8 cellular contexts compared by ENCODE assay signal in the genomic region with DNA sequence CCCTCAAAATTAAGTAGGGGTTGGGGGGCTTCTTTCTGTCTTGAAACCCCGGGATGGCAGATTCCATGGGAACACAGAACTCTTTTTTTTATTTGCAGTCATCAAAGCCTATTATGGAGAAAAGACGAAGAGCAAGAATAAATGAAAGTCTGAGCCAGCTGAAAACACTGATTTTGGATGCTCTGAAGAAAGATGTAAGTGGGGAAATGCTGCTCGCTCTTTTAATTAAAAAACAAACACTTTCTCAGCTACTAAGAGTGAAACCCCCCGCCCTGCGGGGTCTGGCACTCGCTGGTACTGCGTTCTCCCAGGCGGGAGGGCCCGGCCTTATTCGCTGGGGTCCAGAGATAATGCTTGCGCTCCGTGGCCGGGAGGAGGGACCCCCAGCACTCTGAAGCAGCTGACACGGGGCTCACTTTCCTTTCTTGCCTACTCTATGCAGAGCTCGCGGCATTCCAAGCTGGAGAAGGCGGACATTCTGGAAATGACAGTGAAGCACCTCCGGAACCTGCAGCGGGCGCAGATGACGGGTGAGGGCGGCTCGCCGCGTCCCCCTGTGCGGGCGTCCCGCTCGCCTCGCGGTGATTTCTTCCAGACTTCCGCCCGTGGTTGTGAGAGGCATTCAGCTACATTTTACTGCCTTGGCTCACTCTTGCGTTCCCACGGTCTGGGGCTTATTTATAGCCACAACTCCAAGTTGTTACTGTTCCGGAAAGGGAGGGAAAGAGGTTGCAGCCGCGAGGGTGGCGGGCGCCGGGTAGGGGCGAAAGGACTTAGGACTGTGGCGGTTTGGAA. TPM values are rescaled to one million over a fixed set of nuclear protein-coding genes. Genes with fewer than 3 reads are reported as not detected.
A peak's percentile ranks its signal among the peaks of the same experiment; 100 is the strongest.
DNase-seq lines count a peak whose midpoint lies in the region; ATAC-seq and TF ChIP-seq lines count a peak whose summit lies in the region.

No MANE protein-coding gene starts in this region.

- peak overlapping the region; percentile 95 for H3K4me2 ChIP-seq in osteoblast (ENCODE audit: insufficient read depth, low read length)

- no peak overlapping the region for H3K27ac Mint-ChIP-seq in activated T-helper 17 cell treated with anti-CD3 and anti-CD28 coated beads, Interleukin-2, amount 50 U/mL, for 72 hours

- peaks cover 38% of the 10 kb centered on the region for H3K4me1 ChIP-seq in osteoblast (ENCODE audit: insufficient read depth, low read length)

- 0 out of 2 replicates have a peak, but pooled peaks cover 2% of the 10 kb centered on the region for H3K36me3 ChIP-seq in GM06990 (ENCODE audit: control insufficient read depth, insufficient read depth, low read length)
- H3K36me3 ChIP-seq in osteoblast (ENCODE audit: insufficient read depth, low read length) = no peaks in the 10 kb centered on the region

- peak overlapping the region; percentile 81 for H3K4me3 ChIP-seq in GM06990 (replicated peaks; ENCODE audit: low read depth, low read length)
- H3K4me3 ChIP-seq in osteoblast (ENCODE audit: insufficient read depth, low read length) = peak overlapping the region; percentile 80

- H3K4me3 Mint-ChIP-seq in activated T-helper 17 cell treated with anti-CD3 and anti-CD28 coated beads, Interleukin-2, amount 50 U/mL, for 72 hours = peak overlapping the region; percentile 86

- H2AFZ ChIP-seq in osteoblast (ENCODE audit: low read length) = peak overlapping the region; percentile 63

- TF ChIP-seq CTCF in GM06990 (IDR thresholded peaks at IDR 0.05; ENCODE audit: insufficient read depth, low read length, poor library complexity, severe bottlenecking) = no peak
- no peak for TF ChIP-seq CTCF in osteoblast (IDR thresholded peaks at IDR 0.05; ENCODE audit: extremely low read depth, low read depth, low read length)

- H3K9me3 Mint-ChIP-seq in activated T-helper 17 cell treated with anti-CD3 and anti-CD28 coated beads, Interleukin-2, amount 50 U/mL, for 72 hours = no peaks in the 10 kb centered on the region

- H3K9me3 ChIP-seq in osteoblast (ENCODE audit: low read depth, low read length) = no peaks in the 10 kb centered on the region

- no peak for ATAC-seq in activated T-helper 17 cell treated with anti-CD3 and anti-CD28 coated beads, Interleukin-2, amount 50 U/mL, for 72 hours (replicated peaks)
- ATAC-seq in HG03135 (IDR thresholded peaks at IDR 0.05; ENCODE audit: unreplicated experiment) = no peak
- no peak for ATAC-seq in HG02571 (IDR thresholded peaks at IDR 0.05; ENCODE audit: unreplicated experiment)
- no peak for ATAC-seq in GM21447 (IDR thresholded peaks at IDR 0.05; ENCODE audit: unreplicated experiment)

- peaks cover 36% of the 10 kb centered on the region for H3K27me3 Mint-ChIP-seq in activated T-helper 17 cell treated with anti-CD3 and anti-CD28 coated beads, Interleukin-2, amount 50 U/mL, for 72 hours

- peaks cover 2% of the 10 kb centered on the region for H3K79me2 ChIP-seq in osteoblast (ENCODE audit: insufficient read depth, low read length)

- no peaks in the 10 kb centered on the region for H4K20me1 ChIP-seq in osteoblast (ENCODE audit: insufficient read depth, low read length)

- no peaks in the 10 kb centered on the region for H3K27me3 ChIP-seq in GM06990 (replicated peaks; ENCODE audit: control insufficient read depth, insufficient read depth, low read length)
- H3K27me3 ChIP-seq in osteoblast (ENCODE audit: insufficient read depth, low read length) = no peaks in the 10 kb centered on the region

- peaks cover 17% of the 10 kb centered on the region for H3K4me1 Mint-ChIP-seq in activated T-helper 17 cell treated with anti-CD3 and anti-CD28 coated beads, Interleukin-2, amount 50 U/mL, for 72 hours

- DNase-seq in GM06990 (ENCODE audit: extremely low read depth, insufficient read length) (peak; percentile 66), NCI-H2029 (lab: John Stamatoyannopoulos, UW) (peak; percentile 53), foreskin melanocyte (peak; percentile 65), osteoblast (ENCODE audit: insufficient read length, low spot score, missing footprints) (peak; percentile 92)

- no peaks in the 10 kb centered on the region for H3K36me3 Mint-ChIP-seq in activated T-helper 17 cell treated with anti-CD3 and anti-CD28 coated beads, Interleukin-2, amount 50 U/mL, for 72 hours (ENCODE audit: low read depth)

- peak overlapping the region; percentile 98 for H3K27ac ChIP-seq in osteoblast (ENCODE audit: low read depth, low read length)

RNA-seq across cellular contexts. Expression of gene HES1, which starts 0.8 kb away (rescaled TPM):
- total RNA-seq in activated T-helper 17 cell treated with anti-CD3 and anti-CD28 coated beads, Interleukin-2, amount 50 U/mL, for 72 hours = 1 to 10 TPM in 1 of 2 donors, under 1 TPM in 1; 0.58 to 4.0 TPM
- total RNA-seq in osteoblast = 4.4 and 4.7 TPM in 2 replicates
